Comparison of ENCODE assay signal across 8 cellular contexts in the genomic region with DNA sequence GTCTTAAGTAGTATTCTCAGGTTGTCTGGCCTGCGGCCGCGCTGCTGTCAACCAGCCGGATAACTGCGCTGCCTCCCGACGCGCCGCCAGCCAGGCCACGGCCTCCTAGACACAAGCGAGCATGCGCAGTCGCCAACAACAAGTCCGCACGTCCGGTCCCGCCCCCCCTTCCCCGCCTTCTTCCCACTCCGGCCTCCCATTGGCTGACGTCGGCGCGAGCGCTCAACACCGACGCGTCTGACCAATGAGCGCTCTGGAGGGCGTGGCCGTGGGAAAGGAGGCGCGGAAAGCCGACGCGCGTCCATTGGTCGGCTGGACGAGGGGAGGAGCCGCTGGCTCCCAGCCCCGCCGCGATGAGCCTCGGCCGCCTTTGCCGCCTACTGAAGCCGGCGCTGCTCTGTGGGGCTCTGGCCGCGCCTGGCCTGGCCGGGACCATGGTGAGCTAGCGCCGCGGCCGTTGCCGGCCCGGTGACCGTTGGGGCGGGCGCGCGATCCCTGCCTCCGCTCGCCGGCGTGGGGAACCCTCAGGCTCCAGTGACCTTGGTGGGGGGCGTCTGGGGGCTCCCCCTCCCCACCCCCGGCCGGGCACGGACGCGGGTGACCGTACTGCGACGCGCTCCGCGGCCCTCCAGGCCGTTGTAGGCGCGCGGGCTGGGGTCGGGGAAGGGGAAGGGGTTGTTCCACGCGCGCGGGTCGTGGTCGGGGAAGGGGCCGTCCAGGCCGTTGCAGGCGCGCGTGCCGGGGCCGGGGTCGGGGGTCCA. TPM values are rescaled to one million over a fixed set of nuclear protein-coding genes. Genes with fewer than 3 reads are reported as not detected.
DNase-seq lines count a peak whose midpoint lies in the region; TF ChIP-seq lines count a peak whose summit lies in the region.

GPX4 (plus strand) TSS at position 304 of the 761 bp plus-strand sequence; CDS start at position 354, 50 bp downstream.

- H2BK15ac ChIP-seq in neuronal stem cell (ENCODE audit: low read length), result peak within 1 kb of the TSS; percentile 94

- H2BK120ac ChIP-seq in neuronal stem cell (ENCODE audit: low read depth, low read length), result peak within 1 kb of the TSS; percentile 87

- H2BK12ac ChIP-seq in neuronal stem cell (ENCODE audit: low read length), result no peak within 1 kb of the TSS

- H2AFZ ChIP-seq in neuronal stem cell (ENCODE audit: low read length), result peak within 1 kb of the TSS; percentile 82

- H3K4me2 ChIP-seq in neuronal stem cell (ENCODE audit: insufficient read depth, low read length, poor library complexity, severe bottlenecking), result peak within 1 kb of the TSS; percentile 93

- H3K4me3 ChIP-seq in HEK293 (ENCODE audit: low read depth, low read length), result peak within 1 kb of the TSS; percentile 65
- peak within 1 kb of the TSS; percentile 72 to 96 for H3K4me3 ChIP-seq in neuronal stem cell (ENCODE audit: low read length in 2 of 2)

- in situ Hi-C loops in SK-MEL-5 (cut with HindIII; ENCODE audit: low pct_unique_long_range_greater_than_20kb, low sequenced_read_pairs), result no loop called here

- peak within 1 kb of the TSS; percentile 99 for H2AK5ac ChIP-seq in neuronal stem cell (ENCODE audit: low read depth, low read length)

- H3K36me3 ChIP-seq in HEK293 (ENCODE audit: control insufficient read depth in 2 of 2, insufficient read depth in 1 of 2, low read length in 2 of 2) (peaks cover 0 to 33% of the 10 kb centered on the region in 2 experiments; a peak in 1 of 3 replicates), neuronal stem cell (replicated peaks in 1 of 2; ENCODE audit: control insufficient read depth in 2 of 2, insufficient read depth in 2 of 2, low read length in 2 of 2) (peaks cover 20 to 26% of the 10 kb centered on the region in 2 donors)

- peaks cover 16% of the 10 kb centered on the region for H3K79me1 ChIP-seq in neuronal stem cell (ENCODE audit: low read depth, low read length)

- no peak within 1 kb of the TSS for H3K4ac ChIP-seq in neuronal stem cell (ENCODE audit: low read length)

- TF ChIP-seq CTCF in HEK293 (tag by site-specific recombination; IDR thresholded peaks at IDR 0.05) (no peak), subcutaneous adipose tissue (IDR thresholded peaks at IDR 0.05; ENCODE audit: low read depth) (no peak)

- WGBS in neuronal stem cell (ENCODE audit: extremely low coverage in 2 of 2, insufficient read length in 2 of 2, insufficient replicate concordance in 1 of 2), 2 donors, result no CpG with 5 or more reads among the region's 96 CpGs

- no peak within 1 kb of the TSS for H4K8ac ChIP-seq in neuronal stem cell (ENCODE audit: low read depth, low read length)

- H4K91ac ChIP-seq in neuronal stem cell (ENCODE audit: low read depth, low read length, poor library complexity), result no peak within 1 kb of the TSS

- peak within 1 kb of the TSS; percentile 98 for H2BK5ac ChIP-seq in neuronal stem cell (ENCODE audit: low read length)

- H3K27ac ChIP-seq in HEK293 (ENCODE audit: extremely low read depth, low read depth, low read length) (peak within 1 kb of the TSS; percentile 92), neuronal stem cell (replicated peaks; ENCODE audit: low read length) (peak within 1 kb of the TSS; percentile 97)

- H3K27me3 ChIP-seq in neuronal stem cell (ENCODE audit: control insufficient read depth in 3 of 3, insufficient read depth in 3 of 3, low read depth in 1 of 3, low read length in 3 of 3), result no peaks in the 10 kb centered on the region

- CTCF ChIA-PET in HEK293 (lab: Yijun Ruan, JAX), result interaction anchor here (0.7 to 3.2 kb wide), 3 partner anchors 10 to 141 kb away, joined by 3 to 13 read pairs (median 3); no protein-coding TSS in a partner anchor

- H3K18ac ChIP-seq in neuronal stem cell (ENCODE audit: low read length), result peak within 1 kb of the TSS; percentile 100

- H3K4me1 ChIP-seq in HEK293 (ENCODE audit: control insufficient read depth, insufficient read depth, low read length) (no peaks in the 10 kb centered on the region; the same call in 1 of the 2 replicates), neuronal stem cell (ENCODE audit: control insufficient read depth in 2 of 2, insufficient read depth in 1 of 2, low read depth in 1 of 2, low read length in 2 of 2) (peaks cover 14 to 25% of the 10 kb centered on the region in 2 donors)

- H3K9me3 ChIP-seq in HEK293 (ENCODE audit: control insufficient read depth, insufficient read depth, low read depth, low read length) (no peaks in the 10 kb centered on the region), neuronal stem cell (replicated peaks in 1 of 2; ENCODE audit: control insufficient read depth in 2 of 2, insufficient read depth in 1 of 2, low read depth in 1 of 2, low read length in 2 of 2) (no peaks in the 10 kb centered on the region)

- H3K14ac ChIP-seq in neuronal stem cell (ENCODE audit: low read length), result no peak within 1 kb of the TSS

- peak within 1 kb of the TSS; percentile 94 for H3K23ac ChIP-seq in neuronal stem cell (ENCODE audit: low read depth, low read length, poor library complexity)

- POLR2A ChIA-PET in HEK293 (lab: Yijun Ruan, JAX), result interaction anchor here (0.6 to 2.3 kb wide), 15 partner anchors 9 to 165 kb away, joined by 3 to 11 read pairs (median 4); partner anchors contain the start of genes ABCA7, ARHGAP45 and CIRBP

- DNase-seq in GDM1 (lab: John Stamatoyannopoulos, UW), result peak; percentile 99
- DNase-seq in MV-4-11 (lab: John Stamatoyannopoulos, UW), result peak; percentile 99
- DNase-seq in SK-MEL-5 (ENCODE audit: low read depth, low spot score), result peak; percentile 98
- peak; percentile 98 for DNase-seq in activated naive CD4-positive, alpha-beta T cell treated with Interleukin-2 at 50 U/mL for 16 hours
- peak; percentile 98 for DNase-seq in foreskin melanocyte
- peak; percentile 100 for DNase-seq in neuronal stem cell (ENCODE audit: low spot score)

- H3K9ac ChIP-seq in neuronal stem cell (ENCODE audit: low read depth, low read length, poor library complexity), result peak within 1 kb of the TSS; percentile 95

TF ChIP-seq in HEK293, 187 proteins besides CTCF, POLR2A, EP300 and RAD21 (continues in another document):
- no peak for TF ChIP-seq HOXC10 (CRISPR knock-in tag; IDR thresholded peaks at IDR 0.05)
- no peak for TF ChIP-seq ZNF792 (tag by site-specific recombination; IDR thresholded peaks at IDR 0.05)
- TF ChIP-seq ZBTB7A (tag by site-specific recombination; IDR thresholded peaks at IDR 0.05; ENCODE audit: low read depth), result peak; percentile 82; the same call in 1 of the 2 replicates
- TF ChIP-seq SP3 (tag by site-specific recombination; IDR thresholded peaks at IDR 0.05), result peak; percentile 91
- TF ChIP-seq ZNF211 (tag by site-specific recombination; IDR thresholded peaks at IDR 0.05; ENCODE audit: low read depth), result no peak
- TF ChIP-seq ZNF221 (tag by site-specific recombination; IDR thresholded peaks at IDR 0.05; ENCODE audit: borderline replicate concordance), result 0 out of 2 replicates have a peak, but pooled peaks have one; percentile 17
- 0 out of 2 replicates have a peak, but pooled peaks have one; percentile 16 for TF ChIP-seq ZIC2 (tag by site-specific recombination; IDR thresholded peaks at IDR 0.05)
- peak; percentile 58 for TF ChIP-seq ZNF335 (tag by site-specific recombination; conservative IDR thresholded peaks at IDR 0.05)
- no peak for TF ChIP-seq ZNF394 (tag by site-specific recombination; IDR thresholded peaks at IDR 0.05; ENCODE audit: borderline replicate concordance)
- TF ChIP-seq GLIS1 (tag by site-specific recombination; IDR thresholded peaks at IDR 0.05), result peak; percentile 64
- TF ChIP-seq SCRT2 (tag by site-specific recombination; IDR thresholded peaks at IDR 0.05), result peak; percentile 93
- TF ChIP-seq ZNF391 (tag by site-specific recombination; IDR thresholded peaks at IDR 0.05; ENCODE audit: borderline replicate concordance, low read depth), result peak; percentile 42; the same call in 1 of the 2 replicates
- TF ChIP-seq PRDM1 (tag by site-specific recombination; IDR thresholded peaks at IDR 0.05), result no peak
- peak; percentile 24; the same call in 1 of the 2 replicates for TF ChIP-seq KLF1 (tag by site-specific recombination; IDR thresholded peaks at IDR 0.05)
- 0 out of 2 replicates have a peak, but pooled peaks have one; percentile 19 for TF ChIP-seq INSM2 (tag by site-specific recombination; IDR thresholded peaks at IDR 0.05)
- peak; percentile 54; the same call in 1 of the 2 replicates for TF ChIP-seq ZBTB20 (tag by site-specific recombination; IDR thresholded peaks at IDR 0.05)
- peak; percentile 86 for TF ChIP-seq PATZ1 (tag by site-specific recombination; IDR thresholded peaks at IDR 0.05)

RNA-seq across cellular contexts. Expression of gene GPX4, which starts in this region (rescaled TPM):
- total RNA-seq in SK-MEL-5 (2014; rRNA removed; shearing (Covaris generic)), result 252 and 258 TPM in 2 replicates
- polyA plus RNA-seq in SK-MEL-5 (2015; cell fraction: cytosol; rRNA removed), result 521 and 553 TPM in 2 replicates
- polyA plus RNA-seq in SK-MEL-5 (2015; cell fraction: nucleus; rRNA removed), result 111 and 126 TPM in 2 replicates
- polyA plus RNA-seq in neuronal stem cell (2013, experiment 1 of 2), result 755 TPM
- 706 TPM for polyA plus RNA-seq in neuronal stem cell (2013, experiment 2 of 2)
- 1,000 to 10,000 TPM; 1,089 to 2,299 (median 1,463) TPM for total RNA-seq in subcutaneous adipose tissue

Comparison
In these comparisons a context has a peak if more than half of its experiments do, and no peak if none do; other contexts are left out.
1. Peak in every context shown above with its lines: DNase-seq, H3K4me3 ChIP-seq and H3K27ac ChIP-seq.